Comparison of ENCODE assay signal across 7 cellular contexts in genomic region chr11:11129118-11129517, GRCh38.
"Had no signal": no experiment of that assay in that cellular context is flagged by ENCODE, and none has a peak within 500 bp of the region (broad histone marks: within the 10 kb centered on the region; RNA-seq: fewer than 3 reads in every experiment).

No MANE protein-coding gene starts in this region.

- ATAC-seq: GM12878 had no signal

- H3K4me3 ChIP-seq: GM12878 had no signal

- DNase-seq: GDM1, GF-D8 had no signal

- FAIRE-seq: G401.6, GM12878, GM12891, GM18507, GM19239 had no signal
